In the genomic region with DNA sequence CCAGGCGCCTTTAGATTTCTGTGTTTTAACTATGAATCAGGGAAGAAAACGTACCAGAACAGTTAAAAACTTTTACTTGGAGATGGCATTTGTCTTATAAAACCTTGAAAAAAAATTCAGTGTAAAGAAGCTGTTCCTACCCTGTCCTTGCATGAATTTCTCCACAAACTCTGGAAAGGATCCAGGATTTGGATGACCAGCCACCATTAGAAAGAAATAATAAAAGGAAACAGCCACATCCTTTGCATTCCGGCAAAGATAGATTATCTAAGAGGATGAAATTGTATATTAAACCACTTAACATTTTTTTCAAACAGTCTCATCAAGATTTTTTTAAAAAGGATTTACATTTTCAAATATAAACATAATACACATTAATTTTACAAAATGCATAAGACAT, we compare ENCODE assay signal across 15 cellular contexts. TPM values are rescaled to one million over a fixed set of nuclear protein-coding genes. Genes with fewer than 3 reads are reported as not detected.
A peak's percentile ranks its signal among the peaks of the same experiment; 100 is the strongest.
DNase-seq lines count a peak whose midpoint lies in the region; ATAC-seq, FAIRE-seq and TF ChIP-seq lines count a peak whose summit lies in the region.
"Had no signal": no experiment of that assay in that cellular context is flagged by ENCODE, and none has a peak within 500 bp of the region (broad histone marks: within the 10 kb centered on the region; RNA-seq: fewer than 3 reads in every experiment).

No MANE protein-coding gene starts in this region.

- H3K4me3 ChIP-seq in MM.1S (ENCODE audit: low read length) (no peak overlapping the region), kidney (ENCODE audit: low read length in 2 of 2) (no peak overlapping the region)
- H3K4me3 ChIP-seq: BLaER1 had no signal

- H3K9me3 ChIP-seq in MM.1S (replicated peaks; ENCODE audit: insufficient read depth, low read length) = no peaks in the 10 kb centered on the region
- no peaks in the 10 kb centered on the region for H3K9me3 ChIP-seq in kidney (ENCODE audit: control insufficient read depth in 1 of 2, low read length in 2 of 2)
- H3K9me3 ChIP-seq: BLaER1 had no signal

- no peaks in the 10 kb centered on the region for H4K20me1 ChIP-seq in MM.1S (ENCODE audit: insufficient read depth, low read length)
- H4K20me1 ChIP-seq: BLaER1 had no signal

- no peak for FAIRE-seq in kidney (lab: Jason Lieb, UNC)
- FAIRE-seq: HepG2 had no signal

- peaks cover 10% of the 10 kb centered on the region; the same call in 1 of the 2 replicates for H3F3A ChIP-seq in MM.1S (ENCODE audit: insufficient read depth, low read length)

- no peak overlapping the region for H2AFZ ChIP-seq in MM.1S (ENCODE audit: low read length)

- no peak for TF ChIP-seq CTCF in MM.1S (IDR thresholded peaks at IDR 0.05; ENCODE audit: low read length)
- no peak for TF ChIP-seq CTCF in kidney (IDR thresholded peaks at IDR 0.05; ENCODE audit: borderline replicate concordance, extremely low read depth, insufficient read depth)

- H3K9ac ChIP-seq in MM.1S (ENCODE audit: low read length) (no peak overlapping the region), kidney (ENCODE audit: low read length in 2 of 2) (no peak overlapping the region)
- H3K9ac ChIP-seq: BLaER1 had no signal

- no peak overlapping the region for H3K27ac ChIP-seq in MM.1S (ENCODE audit: low read length)
- H3K27ac ChIP-seq in kidney (ENCODE audit: low read depth in 2 of 2, low read length in 2 of 2) = no peak overlapping the region
- H3K27ac ChIP-seq: BLaER1 had no signal

- intact Hi-C loops in kidney (cut with DNase I) = no loop called here

- DNase-seq in MM.1S (no peak), dermis microvascular lymphatic vessel endothelial cell (ENCODE audit: low read depth in 2 of 2) (peak; percentile 28 to 62), kidney glomerular epithelial cell (lab: John Stamatoyannopoulos, UW) (peak; percentile 3), pulmonary artery endothelial cell (ENCODE audit: low read depth, low spot score) (peak; percentile 56), OCI-M2 (lab: John Stamatoyannopoulos, UW; ENCODE audit: unreplicated experiment) (no peak), kidney (no peak)
- DNase-seq: 8988T; AML-193; CD8-positive, alpha-beta memory T cell; DMS53; GOT3; H9 had no signal

- peaks cover 7% of the 10 kb centered on the region; the same call in 1 of the 2 replicates for H3K4me1 ChIP-seq in MM.1S (ENCODE audit: low read length)
- no peaks in the 10 kb centered on the region for H3K4me1 ChIP-seq in kidney (ENCODE audit: control insufficient read depth in 1 of 2, insufficient read depth in 1 of 2, low read depth in 1 of 2, low read length in 2 of 2)
- H3K4me1 ChIP-seq: BLaER1 had no signal

- no peaks in the 10 kb centered on the region for H3K27me3 ChIP-seq in MM.1S (replicated peaks; ENCODE audit: insufficient read depth, low read length)
- H3K27me3 ChIP-seq: BLaER1 had no signal

- H3K4me2 ChIP-seq in MM.1S (ENCODE audit: low read depth, low read length) = 0 out of 2 replicates have a peak overlapping the region, but pooled peaks have one; percentile 9
- H3K4me2 ChIP-seq: BLaER1 had no signal

- ATAC-seq in HG03025 (IDR thresholded peaks at IDR 0.05; ENCODE audit: low FRiP score, unreplicated experiment) = no peak
- ATAC-seq: HepG2 had no signal

- no peaks in the 10 kb centered on the region for H3K9me2 ChIP-seq in MM.1S (replicated peaks; ENCODE audit: insufficient read depth, low read length)

- H3K79me2 ChIP-seq in MM.1S (ENCODE audit: low read length) = no peaks in the 10 kb centered on the region

- H3K36me3 ChIP-seq in MM.1S (replicated peaks; ENCODE audit: insufficient read depth, low read length) (no peaks in the 10 kb centered on the region), kidney (ENCODE audit: control insufficient read depth in 1 of 2, insufficient read depth in 2 of 2, low read length in 2 of 2) (no peaks in the 10 kb centered on the region)
- H3K36me3 ChIP-seq: BLaER1 had no signal

RNA-seq across cellular contexts. Expression of gene SULT1E1, which starts 10.6 kb away (rescaled TPM):
- total RNA-seq in dermis microvascular lymphatic vessel endothelial cell (0.89 and 2.3 TPM in 2 replicates), pulmonary artery endothelial cell (34.2 and 267 TPM in 2 replicates), kidney (1.4 TPM)
- polyA plus RNA-seq in kidney (ENCODE audit: insufficient read depth, low read depth, low replicate concordance) = 0.28 TPM
- total RNA-seq: CD8-positive, alpha-beta memory T cell; H9 had no signal
- polyA plus RNA-seq: CD8-positive, alpha-beta memory T cell had no signal

Comparison
In these comparisons a context has a peak if more than half of its experiments do, and no peak if none do; other contexts are left out.
1. DNase-seq: peak in dermis microvascular lymphatic vessel endothelial cell (2 of 2), kidney glomerular epithelial cell (single experiment) and pulmonary artery endothelial cell (single experiment); none in MM.1S (single experiment), OCI-M2 (single experiment) and kidney (single experiment).
2. RNA of gene SULT1E1, which starts 10.6 kb away (total RNA-seq): 34.2 to 267 TPM in pulmonary artery endothelial cell; 0.89 to 2.3 TPM in dermis microvascular lymphatic vessel endothelial cell and 1.4 TPM in kidney (single experiment); every median in the first group is over 10 times any median in the second.